Comparison of ENCODE assay signal across 16 cellular contexts in genomic region chr12:46049665-46050064, GRCh38. TPM values are rescaled to one million over a fixed set of nuclear protein-coding genes. Genes with fewer than 3 reads are reported as not detected.
DNase-seq lines count a peak whose midpoint lies in the region; ATAC-seq and TF ChIP-seq lines count a peak whose summit lies in the region.
"Had no signal": no experiment of that assay in that cellular context is flagged by ENCODE, and none has a peak within 500 bp of the region (broad histone marks: within the 10 kb centered on the region; RNA-seq: fewer than 3 reads in every experiment).

No MANE protein-coding gene starts in this region.

- H4K20me1 ChIP-seq in OCI-LY1 (ENCODE audit: insufficient read depth, low read length): no peaks in the 10 kb centered on the region
- H4K20me1 ChIP-seq: BLaER1 treated with 17β-estradiol and CSF1 and Interleukin-3, amounts not matched to agents 10 nM and 100 nM had no signal

- no peaks in the 10 kb centered on the region for H3F3A ChIP-seq in OCI-LY1 (ENCODE audit: insufficient read depth, low read length)

- H3K27me3 Mint-ChIP-seq in activated CD4-positive, alpha-beta memory T cell treated with anti-CD3 and anti-CD28 coated beads for 36 hours: peaks cover 4% of the 10 kb centered on the region
- peaks cover 13% of the 10 kb centered on the region for H3K27me3 Mint-ChIP-seq in osteocyte (ENCODE audit: unreplicated experiment)

- H2AFZ ChIP-seq in OCI-LY1 (ENCODE audit: low read length): no peak overlapping the region

- H3K27ac ChIP-seq in A673 (ENCODE audit: low read depth, low read length, poor library complexity, severe bottlenecking) (no peak overlapping the region), OCI-LY1 (ENCODE audit: low read depth, low read length, poor library complexity, severe bottlenecking) (no peak overlapping the region)
- H3K27ac ChIP-seq: BLaER1 treated with 17β-estradiol and CSF1 and Interleukin-3, amounts not matched to agents 10 nM and 100 nM; HL-60 had no signal

- no TSS peak for BruUV-seq in A673 (replicated peaks; lab: Mats Ljungman, UMichigan)

- H3K4me1 ChIP-seq in A673 (ENCODE audit: insufficient read depth, low read length, poor library complexity, severe bottlenecking) (no peaks in the 10 kb centered on the region), OCI-LY1 (ENCODE audit: insufficient read depth, low read length, severe bottlenecking) (no peaks in the 10 kb centered on the region)
- H3K4me1 ChIP-seq: BLaER1 treated with 17β-estradiol and CSF1 and Interleukin-3, amounts not matched to agents 10 nM and 100 nM had no signal

- H3K9me2 ChIP-seq in OCI-LY1 (ENCODE audit: low read depth, low read length): no peaks in the 10 kb centered on the region

- no peaks in the 10 kb centered on the region for H3K79me2 ChIP-seq in OCI-LY1 (ENCODE audit: insufficient read depth, low read length)

- H3K4me3 ChIP-seq in A673 (ENCODE audit: low read depth, low read length, poor library complexity, severe bottlenecking): no peak overlapping the region
- H3K4me3 ChIP-seq in OCI-LY1 (ENCODE audit: low read depth, low read length, poor library complexity, severe bottlenecking): no peak overlapping the region
- H3K4me3 ChIP-seq in choroid plexus epithelial cell (ENCODE audit: low read depth, low read length): no peak overlapping the region
- H3K4me3 ChIP-seq: BLaER1 treated with 17β-estradiol and CSF1 and Interleukin-3, amounts not matched to agents 10 nM and 100 nM had no signal

- no peak for ATAC-seq in GM21390 (IDR thresholded peaks at IDR 0.05; ENCODE audit: unreplicated experiment)

- H3K4me1 Mint-ChIP-seq in activated CD4-positive, alpha-beta memory T cell treated with anti-CD3 and anti-CD28 coated beads for 36 hours (ENCODE audit: low read depth): no peaks in the 10 kb centered on the region
- no peaks in the 10 kb centered on the region for H3K4me1 Mint-ChIP-seq in osteocyte (ENCODE audit: unreplicated experiment)

- H3K27me3 ChIP-seq in A673 (replicated peaks; ENCODE audit: insufficient read depth, low read depth, low read length, poor library complexity) (no peaks in the 10 kb centered on the region), OCI-LY1 (ENCODE audit: insufficient read depth, low read length) (no peaks in the 10 kb centered on the region)
- H3K27me3 ChIP-seq: BLaER1 treated with 17β-estradiol and CSF1 and Interleukin-3, amounts not matched to agents 10 nM and 100 nM had no signal

- H3K4me2 ChIP-seq in OCI-LY1 (ENCODE audit: low read length): no peak overlapping the region
- H3K4me2 ChIP-seq: BLaER1 treated with 17β-estradiol and CSF1 and Interleukin-3, amounts not matched to agents 10 nM and 100 nM had no signal

- H3K9me3 ChIP-seq in A673 (ENCODE audit: low read depth, low read length, poor library complexity, severe bottlenecking) (peaks cover 18% of the 10 kb centered on the region), OCI-LY1 (ENCODE audit: low read length) (peaks cover 3% of the 10 kb centered on the region; the same call in 1 of the 2 replicates)

- H3K4me3 Mint-ChIP-seq in activated CD4-positive, alpha-beta memory T cell treated with anti-CD3 and anti-CD28 coated beads for 36 hours: no peak overlapping the region
- H3K4me3 Mint-ChIP-seq in osteocyte (ENCODE audit: unreplicated experiment): no peak overlapping the region
- H3K4me3 Mint-ChIP-seq: T-helper 2 cell treated with Interferon-gamma antibody and Interleukin-4, amounts not matched to agents 5 μg/mL and 100 μg/mL, for 36 hours had no signal

- CTCF ChIA-PET in A673 (lab: Charles Lee): no interaction called here
- CTCF ChIA-PET in activated CD4-positive, alpha-beta memory T cell treated with anti-CD3 and anti-CD28 coated beads for 36 hours (lab: Charles Lee): interaction anchor here (1.1 kb wide), 1 partner anchor 10 kb away, joined by 3 read pairs; no protein-coding TSS in a partner anchor

- peaks cover 19% of the 10 kb centered on the region for H3K36me3 Mint-ChIP-seq in activated CD4-positive, alpha-beta memory T cell treated with anti-CD3 and anti-CD28 coated beads for 36 hours
- no peaks in the 10 kb centered on the region for H3K36me3 Mint-ChIP-seq in osteocyte (ENCODE audit: unreplicated experiment)

- H3K27ac Mint-ChIP-seq in activated CD4-positive, alpha-beta memory T cell treated with anti-CD3 and anti-CD28 coated beads for 36 hours: no peak overlapping the region
- no peak overlapping the region for H3K27ac Mint-ChIP-seq in osteocyte (ENCODE audit: unreplicated experiment)
- H3K27ac Mint-ChIP-seq: T-helper 2 cell treated with Interferon-gamma antibody and Interleukin-4, amounts not matched to agents 5 μg/mL and 100 μg/mL, for 36 hours had no signal

- intact Hi-C loops in A673 (cut with micrococcal nuclease; ENCODE audit: unreplicated experiment): no loop called here
- intact Hi-C loops in activated CD4-positive, alpha-beta memory T cell treated with anti-CD3 and anti-CD28 coated beads for 36 hours (cut with micrococcal nuclease): no loop called here

- peak; percentile 33 for TF ChIP-seq CTCF in A673 (conservative IDR thresholded peaks at IDR 0.05; ENCODE audit: low read depth, low read length)
- peak; percentile 29; the same call in 1 of the 2 replicates for TF ChIP-seq CTCF in OCI-LY1 (IDR thresholded peaks at IDR 0.05; ENCODE audit: low read length)
- TF ChIP-seq CTCF in choroid plexus epithelial cell (conservative IDR thresholded peaks at IDR 0.05; ENCODE audit: low read depth, low read length): no peak
- TF ChIP-seq CTCF in osteocyte (IDR thresholded peaks at IDR 0.05): no peak

- peaks cover 47% of the 10 kb centered on the region for H3K9me3 Mint-ChIP-seq in activated CD4-positive, alpha-beta memory T cell treated with anti-CD3 and anti-CD28 coated beads for 36 hours
- peaks cover 45% of the 10 kb centered on the region for H3K9me3 Mint-ChIP-seq in osteocyte (ENCODE audit: unreplicated experiment)

- H3K36me3 ChIP-seq in A673 (ENCODE audit: insufficient read depth, low read length, poor library complexity, severe bottlenecking): no peaks in the 10 kb centered on the region
- no peaks in the 10 kb centered on the region for H3K36me3 ChIP-seq in OCI-LY1 (ENCODE audit: insufficient read depth, low read length)
- H3K36me3 ChIP-seq: BLaER1 treated with 17β-estradiol and CSF1 and Interleukin-3, amounts not matched to agents 10 nM and 100 nM had no signal

- H3K9ac ChIP-seq in OCI-LY1 (ENCODE audit: low read length): no peak overlapping the region
- H3K9ac ChIP-seq: BLaER1 treated with 17β-estradiol and CSF1 and Interleukin-3, amounts not matched to agents 10 nM and 100 nM had no signal

- DNase-seq in A673 (ENCODE audit: low spot score) (no peak), ELR (ENCODE audit: low read depth) (peak; percentile 18), choroid plexus epithelial cell (ENCODE audit: low read depth) (peak; percentile 4), osteocyte (ENCODE audit: extremely low spot score, unreplicated experiment) (no peak), DMS79 treated with DMSO at 0.1 percent for 48 hours (lab: John Stamatoyannopoulos, UW) (no peak)
- DNase-seq in activated CD4-positive, alpha-beta memory T cell treated with anti-CD3 and anti-CD28 coated beads for 36 hours: no peak
- DNase-seq: DMS153, NCI-H1417, NCI-H2029 treated with DMSO at 0.1 percent for 48 hours, NCI-H2227 treated with DMSO at 0.1 percent for 48 hours, SW 1271 had no signal

- POLR2A ChIA-PET in A673 (lab: Charles Lee; ENCODE audit: low non-redundant PET): no interaction called here
- POLR2A ChIA-PET in activated CD4-positive, alpha-beta memory T cell treated with anti-CD3 and anti-CD28 coated beads for 36 hours (lab: Charles Lee): no interaction called here

RNA-seq across cellular contexts. Expression of gene SCAF11, which starts 59.3 kb away (rescaled TPM):
- total RNA-seq in A673 (2021) (105 and 121 TPM in 2 replicates), osteocyte (128 and 129 TPM in 2 replicates)
- 100 to 1,000 TPM; 114 to 116 TPM for total RNA-seq in activated CD4-positive, alpha-beta memory T cell treated with anti-CD3 and anti-CD28 coated beads for 36 hours

Comparison
In these comparisons a context has a peak if more than half of its experiments do, and no peak if none do; other contexts are left out.
1. DNase-seq: peak in ELR (single experiment) and choroid plexus epithelial cell (single experiment); none in A673 (single experiment), activated CD4-positive, alpha-beta memory T cell treated with anti-CD3 and anti-CD28 coated beads for 36 hours (single experiment), osteocyte (single experiment) and DMS79 treated with DMSO at 0.1 percent for 48 hours (single experiment).
2. CTCF ChIP-seq: peak in A673 (single experiment) and OCI-LY1 (single experiment); none in choroid plexus epithelial cell (single experiment) and osteocyte (single experiment).